In genomic region chr4:176156656-176157055, GRCh38 we compare ENCODE assay signal across 21 cellular contexts. TPM values are rescaled to one million over a fixed set of nuclear protein-coding genes. Genes with fewer than 3 reads are reported as not detected.
DNase-seq lines count a peak whose midpoint lies in the region; ATAC-seq and TF ChIP-seq lines count a peak whose summit lies in the region.
"Had no signal": no experiment of that assay in that cellular context is flagged by ENCODE, and none has a peak within 500 bp of the region (broad histone marks: within the 10 kb centered on the region; RNA-seq: fewer than 3 reads in every experiment).

No MANE protein-coding gene starts in this region.

- H3K27ac Mint-ChIP-seq in MCF 10A (ENCODE audit: low read depth, unreplicated experiment): no peak overlapping the region
- H3K27ac Mint-ChIP-seq in naive thymus-derived CD8-positive, alpha-beta T cell: no peak overlapping the region
- H3K27ac Mint-ChIP-seq: nephron progenitor cell had no signal

- no peaks in the 10 kb centered on the region for H3K9me3 Mint-ChIP-seq in MCF 10A (ENCODE audit: unreplicated experiment)
- H3K9me3 Mint-ChIP-seq in naive thymus-derived CD8-positive, alpha-beta T cell: no peaks in the 10 kb centered on the region
- H3K9me3 Mint-ChIP-seq: activated T-cell treated with anti-CD3 and anti-CD28 coated beads, Interleukin-2, amount 50 U/mL, for 4 hours; nephron progenitor cell had no signal

- CTCF ChIA-PET in MCF 10A (lab: Yijun Ruan, JAX) (no interaction called here), mammary epithelial cell (lab: Charles Lee; ENCODE audit: low non-redundant PET) (no interaction called here)

- H3F3A ChIP-seq in smooth muscle cell (ENCODE audit: low read depth): no peaks in the 10 kb centered on the region

- no peak for ATAC-seq in naive thymus-derived CD8-positive, alpha-beta T cell
- ATAC-seq: activated T-cell treated with anti-CD3 and anti-CD28 coated beads, Interleukin-2, amount 50 U/mL, for 4 hours; body of pancreas; SK-N-SH treated with all-trans-retinoic acid at 6 μM for 48 hours had no signal

- H4K20me1 ChIP-seq in mammary epithelial cell (ENCODE audit: insufficient read depth, low read length) (no peaks in the 10 kb centered on the region), smooth muscle cell (ENCODE audit: low read depth) (no peaks in the 10 kb centered on the region)

- H3K4me1 Mint-ChIP-seq in MCF 10A (ENCODE audit: insufficient read depth, unreplicated experiment): no peaks in the 10 kb centered on the region
- H3K4me1 Mint-ChIP-seq in naive thymus-derived CD8-positive, alpha-beta T cell: no peaks in the 10 kb centered on the region
- H3K4me1 Mint-ChIP-seq: nephron progenitor cell had no signal

- H3K4me1 ChIP-seq in mammary epithelial cell (ENCODE audit: insufficient read depth, low read length): no peaks in the 10 kb centered on the region
- no peaks in the 10 kb centered on the region for H3K4me1 ChIP-seq in smooth muscle cell (ENCODE audit: low read depth)
- H3K4me1 ChIP-seq: body of pancreas, thyroid gland had no signal

- no peaks in the 10 kb centered on the region for H3K9me3 ChIP-seq in mammary epithelial cell (replicated peaks; ENCODE audit: insufficient read depth, low read length)
- no peaks in the 10 kb centered on the region for H3K9me3 ChIP-seq in smooth muscle cell (replicated peaks; ENCODE audit: low read depth)
- H3K9me3 ChIP-seq: body of pancreas, thyroid gland had no signal

- H3K79me2 ChIP-seq in mammary epithelial cell (ENCODE audit: insufficient read depth, low read length) (no peaks in the 10 kb centered on the region), smooth muscle cell (ENCODE audit: low read depth) (no peaks in the 10 kb centered on the region)

- no peaks in the 10 kb centered on the region for H3K27me3 ChIP-seq in mammary epithelial cell (ENCODE audit: insufficient read depth, low read length)
- no peaks in the 10 kb centered on the region for H3K27me3 ChIP-seq in smooth muscle cell (ENCODE audit: low read depth)
- H3K27me3 ChIP-seq: body of pancreas, thyroid gland had no signal

- no peaks in the 10 kb centered on the region for H3K36me3 Mint-ChIP-seq in MCF 10A (ENCODE audit: insufficient read depth, unreplicated experiment)
- no peaks in the 10 kb centered on the region for H3K36me3 Mint-ChIP-seq in naive thymus-derived CD8-positive, alpha-beta T cell

- H3K27ac ChIP-seq in mammary epithelial cell (ENCODE audit: insufficient read depth, low read depth, low read length) (no peak overlapping the region), smooth muscle cell (ENCODE audit: low read depth) (peak overlapping the region; percentile 74)
- H3K27ac ChIP-seq: 22Rv1, body of pancreas, C4-2B, coronary artery, thyroid gland had no signal

- H3K27me3 Mint-ChIP-seq in MCF 10A (ENCODE audit: insufficient read depth, unreplicated experiment): no peaks in the 10 kb centered on the region
- H3K27me3 Mint-ChIP-seq in naive thymus-derived CD8-positive, alpha-beta T cell: peaks cover 0 to 1% (median 0%) of the 10 kb centered on the region in 5 donors

- dilution Hi-C loops in mammary epithelial cell (cut with HindIII; ENCODE audit: low sequenced_read_pairs): no loop called here

- intact Hi-C loops in MCF 10A (cut with micrococcal nuclease) (no loop called here), mammary epithelial cell (cut with micrococcal nuclease) (no loop called here)

- no peak overlapping the region for H3K4me2 ChIP-seq in mammary epithelial cell (ENCODE audit: insufficient read depth, low read depth, low read length)
- H3K4me2 ChIP-seq in smooth muscle cell: no peak overlapping the region

- no peak overlapping the region for H3K9ac ChIP-seq in mammary epithelial cell (ENCODE audit: insufficient read depth, low read length)
- H3K9ac ChIP-seq in smooth muscle cell (ENCODE audit: low read depth): peak overlapping the region; percentile 58

- H3K4me3 Mint-ChIP-seq in MCF 10A (ENCODE audit: unreplicated experiment): no peak overlapping the region
- H3K4me3 Mint-ChIP-seq in naive thymus-derived CD8-positive, alpha-beta T cell: no peak overlapping the region
- H3K4me3 Mint-ChIP-seq: activated T-cell treated with anti-CD3 and anti-CD28 coated beads, Interleukin-2, amount 50 U/mL, for 4 hours; nephron progenitor cell had no signal

- H2AFZ ChIP-seq in mammary epithelial cell (ENCODE audit: low read depth, low read length): no peak overlapping the region
- no peak overlapping the region for H2AFZ ChIP-seq in smooth muscle cell (ENCODE audit: low read depth)

- no peak overlapping the region for H3K4me3 ChIP-seq in mammary epithelial cell (replicated peaks in 1 of 3; ENCODE audit: insufficient read depth in 1 of 3, low read depth in 2 of 3, low read length in 3 of 3)
- no peak overlapping the region for H3K4me3 ChIP-seq in fibroblast of mammary gland (ENCODE audit: control insufficient read depth, low read depth, low read length)
- no peak overlapping the region for H3K4me3 ChIP-seq in smooth muscle cell
- H3K4me3 ChIP-seq: body of pancreas, coronary artery, thyroid gland had no signal

- no TSS peak for BruUV-seq in MCF 10A (replicated peaks; lab: Mats Ljungman, UMichigan)
- BruUV-seq in mammary epithelial cell (replicated peaks; lab: Mats Ljungman, UMichigan): no TSS peak

- whole genome bisulfite sequencing in mammary epithelial cell (ENCODE audit: low coverage, missing lambda C conversion rate): 98% methylated on average over 5 of the region's 5 CpGs
- 72% methylated on average over 5 of the region's 5 CpGs for WGBS in smooth muscle cell (ENCODE audit: low lambda C conversion rate)

- POLR2A ChIA-PET in MCF 10A (lab: Yijun Ruan, JAX): no interaction called here
- POLR2A ChIA-PET in naive thymus-derived CD8-positive, alpha-beta T cell (lab: Charles Lee): no interaction called here

- TF ChIP-seq CTCF in MCF 10A (IDR thresholded peaks at IDR 0.05; ENCODE audit: unreplicated experiment) (no peak), mammary epithelial cell (conservative IDR thresholded peaks at IDR 0.05 in 1 of 2, IDR thresholded peaks at IDR 0.05 in 1 of 2; ENCODE audit: extremely low read depth in 1 of 2, insufficient read depth in 1 of 2, low read depth in 1 of 2, low read length in 2 of 2) (no peak), fibroblast of mammary gland (conservative IDR thresholded peaks at IDR 0.05; ENCODE audit: control insufficient read depth, insufficient read depth, low read depth, low read length) (no peak), smooth muscle cell (IDR thresholded peaks at IDR 0.05; ENCODE audit: borderline replicate concordance, insufficient read depth, poor library complexity, severe bottlenecking) (no peak)

- in situ Hi-C loops in mammary epithelial cell (cut with MboI; ENCODE audit: low sequenced_read_pairs in 2 of 2): loop anchor here (10.0 kb wide), 2 partner anchors 178 to 188 kb away; no protein-coding TSS in a partner anchor

- H3K36me3 ChIP-seq in mammary epithelial cell (ENCODE audit: insufficient read depth, low read length) (no peaks in the 10 kb centered on the region), smooth muscle cell (ENCODE audit: low read depth) (no peaks in the 10 kb centered on the region)
- H3K36me3 ChIP-seq: thyroid gland had no signal

- DNase-seq in MCF 10A (ENCODE audit: unreplicated experiment): peak; percentile 62
- DNase-seq in mammary epithelial cell: no peak
- DNase-seq in RPMI7951 (ENCODE audit: low read depth): peak; percentile 66
- peak; percentile 55 for DNase-seq in fibroblast of mammary gland (ENCODE audit: low read depth)
- DNase-seq in smooth muscle cell (lab: John Stamatoyannopoulos, UW; ENCODE audit: unreplicated experiment): no peak
- DNase-seq in NCI-H1092 (lab: John Stamatoyannopoulos, UW): no peak
- no peak for DNase-seq in medulla oblongata (ENCODE audit: extremely low spot score)
- DNase-seq in naive thymus-derived CD8-positive, alpha-beta T cell: no peak
- DNase-seq: activated naive CD4-positive, alpha-beta T cell treated with anti-CD3 and anti-CD28 coated beads, Interleukin-2, amount 50 U/mL, for 16 hours; activated T-cell treated with anti-CD3 and anti-CD28 coated beads, Interleukin-2, amount 50 U/mL, for 4 hours; body of pancreas; HCEC 1CT; NCI-H187; NCI-H345; nephron progenitor cell; T-helper 9 cell; thyroid gland had no signal

RNA-seq across cellular contexts. Expression of gene SPATA4, which starts 38.7 kb away (rescaled TPM):
- total RNA-seq in MCF 10A (2022) (0.21 and 0.44 TPM in 2 replicates), mammary epithelial cell (under 1 TPM; 0.17 to 0.94 TPM), smooth muscle cell (0.45 TPM in 1 of 2 replicates, not detected in the other)
- polyA plus RNA-seq in mammary epithelial cell (0.06 TPM), smooth muscle cell (0.34 TPM in 1 of 2 replicates, not detected in the other)
- not detected for polyA minus RNA-seq in mammary epithelial cell
- total RNA-seq in RPMI7951 (2014; rRNA removed; shearing (Covaris generic)): not detected in 2 replicates
- total RNA-seq in naive thymus-derived CD8-positive, alpha-beta T cell: not detected
- polyA plus RNA-seq in naive thymus-derived CD8-positive, alpha-beta T cell: not detected
- total RNA-seq: activated T-cell treated with anti-CD3 and anti-CD28 coated beads, Interleukin-2, amount 50 U/mL, for 4 hours; body of pancreas had no signal

Comparison
In these comparisons a context has a peak if more than half of its experiments do, and no peak if none do; other contexts are left out.
1. DNase-seq: peak in MCF 10A (single experiment), RPMI7951 (single experiment) and fibroblast of mammary gland (single experiment); none in mammary epithelial cell (single experiment), smooth muscle cell (single experiment), NCI-H1092 (single experiment), medulla oblongata (single experiment) and naive thymus-derived CD8-positive, alpha-beta T cell (0 of 10).